11 cellular contexts compared by ENCODE assay signal in the genomic region with DNA sequence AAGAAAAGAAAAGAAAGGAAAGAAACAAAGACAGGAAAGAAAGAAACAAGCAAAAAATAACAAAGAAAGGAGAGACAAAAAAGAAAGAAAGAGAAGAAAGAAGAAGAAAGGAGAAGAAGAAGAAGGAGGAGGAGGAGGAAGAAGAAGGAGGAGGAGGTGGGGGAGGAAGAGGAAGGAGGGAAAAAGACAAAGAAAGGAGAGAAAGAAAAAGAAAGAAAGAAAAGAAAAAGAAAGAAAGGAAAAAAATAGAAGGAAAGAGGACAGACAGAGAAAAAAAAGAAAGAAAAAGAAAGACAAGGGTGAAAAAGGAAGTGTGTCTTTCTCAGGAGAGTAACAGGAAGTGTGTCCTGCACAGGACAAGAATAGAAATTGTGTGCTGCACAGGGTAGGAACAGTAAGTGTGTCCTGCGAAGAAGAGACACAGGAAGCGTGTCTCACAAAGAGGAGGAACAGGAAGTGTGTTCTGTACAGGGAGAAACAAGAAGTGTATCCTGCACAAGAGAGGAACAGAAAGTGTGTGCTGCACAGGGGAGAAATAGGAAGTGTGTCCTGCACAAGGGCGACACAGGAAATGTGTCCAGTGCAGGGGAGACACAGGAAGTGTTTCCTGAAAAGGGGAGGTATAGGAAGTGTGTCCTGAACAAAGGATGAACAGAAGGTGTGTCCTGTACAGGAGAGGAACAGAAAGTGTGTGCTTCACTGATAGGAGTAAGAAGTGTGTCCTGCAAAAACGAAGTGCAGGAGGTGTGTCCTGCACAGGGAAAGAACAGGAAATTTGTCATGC.
A peak's percentile ranks its signal among the peaks of the same experiment; 100 is the strongest.
DNase-seq lines count a peak whose midpoint lies in the region; ATAC-seq and FAIRE-seq lines count a peak whose summit lies in the region.
"Had no signal": no experiment of that assay in that cellular context is flagged by ENCODE, and none has a peak within 500 bp of the region (broad histone marks: within the 10 kb centered on the region; RNA-seq: fewer than 3 reads in every experiment).

No MANE protein-coding gene starts in this region.

- CTCF ChIA-PET in CD8-positive, alpha-beta memory T cell (lab: Charles Lee): no interaction called here

- peaks cover 6% of the 10 kb centered on the region for H3K9me3 ChIP-seq in CD8-positive, alpha-beta memory T cell (ENCODE audit: low read length)

- H3K9me3 Mint-ChIP-seq in CD8-positive, alpha-beta memory T cell: peaks cover 16 to 61% (median 54%) of the 10 kb centered on the region in 5 donors
- peaks cover 28% of the 10 kb centered on the region for H3K9me3 Mint-ChIP-seq in central memory CD8-positive, alpha-beta T cell

- peak overlapping the region; percentile 54 to 83 (median 77) for H3K4me3 Mint-ChIP-seq in CD8-positive, alpha-beta memory T cell
- peak overlapping the region; percentile 64 for H3K4me3 Mint-ChIP-seq in central memory CD8-positive, alpha-beta T cell
- H3K4me3 Mint-ChIP-seq: WTC11 had no signal

- H3K27me3 Mint-ChIP-seq in CD8-positive, alpha-beta memory T cell: no peaks in the 10 kb centered on the region
- no peaks in the 10 kb centered on the region for H3K27me3 Mint-ChIP-seq in central memory CD8-positive, alpha-beta T cell

- H3K27me3 ChIP-seq in CD8-positive, alpha-beta memory T cell (ENCODE audit: insufficient read depth, low read length, poor library complexity, severe bottlenecking): no peaks in the 10 kb centered on the region

- POLR2A ChIA-PET in CD8-positive, alpha-beta memory T cell (lab: Charles Lee): no interaction called here

- peak in 1 of 5 donors; percentile 2 for DNase-seq in CD8-positive, alpha-beta memory T cell
- peak; percentile 66 for DNase-seq in NOMO-1 treated with dmso at 0.1 percent for 144 hours (lab: John Stamatoyannopoulos, UW; ENCODE audit: unreplicated experiment)
- DNase-seq in central memory CD8-positive, alpha-beta T cell (ENCODE audit: low spot score in 2 of 2): no peak
- no peak for DNase-seq in urothelium cell line (ENCODE audit: low spot score)
- DNase-seq: NCI-H1105, retina had no signal

- no peaks in the 10 kb centered on the region for H3K4me1 ChIP-seq in CD8-positive, alpha-beta memory T cell (ENCODE audit: insufficient read depth, low read length)

- peaks cover 0 to 17% (median 5%) of the 10 kb centered on the region in 3 donors for H3K36me3 Mint-ChIP-seq in CD8-positive, alpha-beta memory T cell
- no peaks in the 10 kb centered on the region for H3K36me3 Mint-ChIP-seq in central memory CD8-positive, alpha-beta T cell (ENCODE audit: insufficient read depth)
- H3K36me3 Mint-ChIP-seq: WTC11 had no signal

- H3K27ac ChIP-seq in CD8-positive, alpha-beta memory T cell (ENCODE audit: low read depth, low read length): no peak overlapping the region

- H3K27ac Mint-ChIP-seq in CD8-positive, alpha-beta memory T cell: peak overlapping the region in 7 of 8 donors; percentile 44 to 96 (median 86)
- peak overlapping the region; percentile 56 for H3K27ac Mint-ChIP-seq in central memory CD8-positive, alpha-beta T cell (ENCODE audit: low read depth)
- H3K27ac Mint-ChIP-seq: WTC11 had no signal

- ATAC-seq in GM19467 (IDR thresholded peaks at IDR 0.05; ENCODE audit: unreplicated experiment) (peak; percentile 53), HG02678 (IDR thresholded peaks at IDR 0.05; ENCODE audit: unreplicated experiment) (no peak), GM21528 (IDR thresholded peaks at IDR 0.05; ENCODE audit: low FRiP score, unreplicated experiment) (no peak), HG02642 (IDR thresholded peaks at IDR 0.05; ENCODE audit: poor library complexity, unreplicated experiment) (no peak)
- no peak for ATAC-seq in central memory CD8-positive, alpha-beta T cell (replicated peaks; ENCODE audit: extremely low read depth, poor library complexity, severe bottlenecking)
- ATAC-seq: WTC11 had no signal

- peaks cover 21 to 37% (median 30%) of the 10 kb centered on the region in 3 donors for H3K4me1 Mint-ChIP-seq in CD8-positive, alpha-beta memory T cell
- H3K4me1 Mint-ChIP-seq in central memory CD8-positive, alpha-beta T cell: peaks cover 13% of the 10 kb centered on the region

- H3K36me3 ChIP-seq in CD8-positive, alpha-beta memory T cell (ENCODE audit: insufficient read depth, low read length): no peaks in the 10 kb centered on the region

- no peak overlapping the region for H3K4me3 ChIP-seq in CD8-positive, alpha-beta memory T cell (ENCODE audit: low read length)

- FAIRE-seq in urothelium cell line (lab: Jason Lieb, UNC): no peak
